8 cellular contexts compared by ENCODE assay signal in the genomic region with DNA sequence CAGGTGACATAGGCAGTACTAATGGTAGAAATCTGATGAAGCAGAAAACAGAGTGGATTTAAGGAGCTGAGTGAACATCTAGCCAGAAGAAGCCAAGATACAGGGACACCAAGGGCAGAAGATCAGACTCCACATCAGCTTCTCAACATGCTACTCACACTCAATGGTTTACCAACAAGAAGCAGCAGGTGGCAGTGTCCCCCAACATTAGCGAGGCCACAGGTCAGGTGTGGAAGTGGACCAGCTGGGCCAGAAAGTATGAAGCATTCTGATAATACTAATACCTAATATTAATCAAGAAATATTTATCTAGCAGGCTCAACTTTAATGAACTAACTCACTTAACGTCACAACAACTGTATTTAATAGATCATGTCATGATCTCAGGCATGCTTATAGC.
DNase-seq lines count a peak whose midpoint lies in the region; ATAC-seq and TF ChIP-seq lines count a peak whose summit lies in the region.

No MANE protein-coding gene starts in this region.

- DNase-seq in OCI-LY7 (ENCODE audit: low spot score) = peak; percentile 48
- peak; percentile 69 to 70 for DNase-seq in activated T-cell treated with anti-CD3 and anti-CD28 coated beads, Interleukin-2, amount 50 U/mL, for 48 hours
- peak; percentile 31 to 72 for DNase-seq in fibroblast of lung (ENCODE audit: low read depth in 2 of 2)
- DNase-seq in nucleus accumbens (lab: John Stamatoyannopoulos, UW) = peak in 46 of 56 donors; percentile 1 to 76 (median 34)
- DNase-seq in aorta = peak; percentile 74 to 83

- H3K27ac ChIP-seq in 22Rv1 (no peak overlapping the region), OCI-LY7 (ENCODE audit: low read depth, low read length, poor library complexity, severe bottlenecking) (no peak overlapping the region), fibroblast of lung (ENCODE audit: insufficient read depth, low read length) (no peak overlapping the region), aorta (ENCODE audit: low read depth in 1 of 2, low read length in 2 of 2) (no peak overlapping the region)

- H3K79me2 ChIP-seq in OCI-LY7 (ENCODE audit: insufficient read depth, low read depth, low read length) (no peaks in the 10 kb centered on the region), fibroblast of lung (ENCODE audit: control insufficient read depth, insufficient read depth, low read length) (no peaks in the 10 kb centered on the region)

- POLR2A ChIA-PET in OCI-LY7 (lab: Charles Lee) = no interaction called here

- H3K27me3 ChIP-seq in fibroblast of lung (ENCODE audit: control insufficient read depth, insufficient read depth, low read length) (no peaks in the 10 kb centered on the region), aorta (ENCODE audit: control insufficient read depth in 1 of 2, insufficient read depth in 2 of 2, low read length in 1 of 2) (no peaks in the 10 kb centered on the region)

- H3K4me3 ChIP-seq in OCI-LY7 (ENCODE audit: low read depth, low read length, poor library complexity, severe bottlenecking) (no peak overlapping the region), fibroblast of lung (replicated peaks in 1 of 4; ENCODE audit: control extremely low read depth in 1 of 4, insufficient read depth in 1 of 4, low read depth in 3 of 4, low read length in 4 of 4) (no peak overlapping the region), aorta (ENCODE audit: low read length in 2 of 2) (no peak overlapping the region)

- H3K9ac ChIP-seq in fibroblast of lung (ENCODE audit: insufficient read depth, low read length) = no peak overlapping the region

- intact Hi-C loops in OCI-LY7 (cut with micrococcal nuclease; ENCODE audit: unreplicated experiment) = loop anchor here (2.0 kb wide), 1 partner anchor 78 kb away; no protein-coding TSS in a partner anchor
- intact Hi-C loops in aorta (cut with DNase I) = loop anchor here (2.0 to 5.0 kb wide), 4 partner anchors 78 to 573 kb away; no protein-coding TSS in a partner anchor

- H3K9me2 ChIP-seq in OCI-LY7 (ENCODE audit: insufficient read depth, low read length) = no peaks in the 10 kb centered on the region

- 54% methylated on average over 2 of the region's 2 CpGs for WGBS in aorta, 2 donors

- TF ChIP-seq CTCF in 22Rv1 (IDR thresholded peaks at IDR 0.05) (peak; percentile 80), GM12874 (IDR thresholded peaks at IDR 0.05; ENCODE audit: insufficient read depth, low read depth, low read length) (peak; percentile 61), OCI-LY7 (conservative IDR thresholded peaks at IDR 0.05; ENCODE audit: low read length) (peak; percentile 79), fibroblast of lung (conservative IDR thresholded peaks at IDR 0.05 in 1 of 2, IDR thresholded peaks at IDR 0.05 in 1 of 2; ENCODE audit: low read depth in 1 of 2, low read length in 2 of 2) (peak; percentile 69 to 82)

- ATAC-seq in HG02759 (IDR thresholded peaks at IDR 0.05; ENCODE audit: unreplicated experiment) (peak; percentile 92), aorta (ENCODE audit: low FRiP score) (peak; percentile 73)

- H2AFZ ChIP-seq in OCI-LY7 (ENCODE audit: low read length) = no peak overlapping the region
- H2AFZ ChIP-seq in fibroblast of lung (ENCODE audit: low read length) = no peak overlapping the region

- H3K4me2 ChIP-seq in OCI-LY7 (ENCODE audit: low read length) (no peak overlapping the region), fibroblast of lung (ENCODE audit: extremely low read depth, insufficient read depth, low read length) (no peak overlapping the region)

- CTCF ChIA-PET in OCI-LY7 (lab: Charles Lee; ENCODE audit: unreplicated experiment) = interaction anchor here (1.5 kb wide), 1 partner anchor 78 kb away, joined by 9 read pairs; no protein-coding TSS in a partner anchor

- no TSS peak for BruUV-seq in OCI-LY7 (replicated peaks; lab: Mats Ljungman, UMichigan)

- H4K20me1 ChIP-seq in OCI-LY7 (ENCODE audit: insufficient read depth, low read length) = no peaks in the 10 kb centered on the region
- no peaks in the 10 kb centered on the region for H4K20me1 ChIP-seq in fibroblast of lung (ENCODE audit: control insufficient read depth, extremely low read depth, insufficient read depth, low read length)

- H3K4me1 ChIP-seq in OCI-LY7 (ENCODE audit: insufficient read depth, low read length, poor library complexity, severe bottlenecking) (no peaks in the 10 kb centered on the region), fibroblast of lung (ENCODE audit: control insufficient read depth, extremely low read depth, insufficient read depth, low read length) (no peaks in the 10 kb centered on the region), aorta (ENCODE audit: control insufficient read depth in 1 of 2, insufficient read depth in 2 of 2, low read length in 2 of 2) (no peaks in the 10 kb centered on the region)

- H3K9me3 ChIP-seq in OCI-LY7 (ENCODE audit: low read length) (no peaks in the 10 kb centered on the region), fibroblast of lung (ENCODE audit: control insufficient read depth, insufficient read depth, low read depth, low read length) (no peaks in the 10 kb centered on the region), aorta (ENCODE audit: control insufficient read depth, low read length) (no peaks in the 10 kb centered on the region)

- no peaks in the 10 kb centered on the region for H3K36me3 ChIP-seq in OCI-LY7 (ENCODE audit: insufficient read depth, low read length)
- H3K36me3 ChIP-seq in fibroblast of lung (ENCODE audit: control insufficient read depth, insufficient read depth, low read length) = no peaks in the 10 kb centered on the region
- no peaks in the 10 kb centered on the region for H3K36me3 ChIP-seq in aorta (ENCODE audit: control insufficient read depth in 1 of 2, insufficient read depth in 2 of 2, low read length in 1 of 2)
